In the genomic region with DNA sequence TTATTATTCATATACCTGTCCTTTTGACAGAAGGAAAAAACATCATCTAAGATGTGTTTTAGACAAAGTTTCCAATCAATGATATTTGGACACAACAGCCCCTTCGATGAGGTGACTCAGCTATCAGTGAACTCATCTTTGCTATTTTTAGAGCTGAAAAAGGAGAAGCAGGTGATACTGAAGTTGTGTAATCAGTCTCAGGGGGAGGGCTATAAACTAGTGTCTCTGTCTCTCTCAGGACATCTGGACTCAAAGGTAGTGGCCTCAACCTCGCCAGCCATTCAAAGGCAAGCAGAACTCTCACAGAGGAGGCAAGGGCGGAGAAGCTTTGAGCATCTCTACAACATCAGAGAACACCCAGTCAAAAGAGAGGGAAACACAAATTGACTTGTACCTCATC, we compare ENCODE assay signal across 27 cellular contexts.
A peak's percentile ranks its signal among the peaks of the same experiment; 100 is the strongest.
DNase-seq lines count a peak whose midpoint lies in the region; ATAC-seq and TF ChIP-seq lines count a peak whose summit lies in the region.
"Had no signal": no experiment of that assay in that cellular context is flagged by ENCODE, and none has a peak within 500 bp of the region (broad histone marks: within the 10 kb centered on the region; RNA-seq: fewer than 3 reads in every experiment).

No MANE protein-coding gene starts in this region.

- ATAC-seq in GM18907 (IDR thresholded peaks at IDR 0.05; ENCODE audit: unreplicated experiment), result peak; percentile 46
- ATAC-seq in activated CD8-positive, alpha-beta T cell treated with anti-CD3 and anti-CD28 coated beads for 36 hours, result no peak
- ATAC-seq: CD8-positive, alpha-beta T cell; HCT116; K562; left cardiac atrium; naive thymus-derived CD8-positive, alpha-beta T cell; WTC11 had no signal

- H3K36me3 Mint-ChIP-seq in activated CD8-positive, alpha-beta T cell treated with anti-CD3 and anti-CD28 coated beads for 36 hours (ENCODE audit: low read depth), result no peaks in the 10 kb centered on the region
- H3K36me3 Mint-ChIP-seq: activated naive CD8-positive, alpha-beta T cell treated with anti-CD3 and anti-CD28 coated beads, Interleukin-2, amount 10 ng/mL, durations not matched to agents 7 days and 5 days; CD8-positive, alpha-beta T cell; immature natural killer cell; naive thymus-derived CD8-positive, alpha-beta T cell; WTC11 had no signal

- CTCF ChIA-PET in activated CD8-positive, alpha-beta T cell treated with anti-CD3 and anti-CD28 coated beads for 36 hours (lab: Charles Lee), result interaction anchor here (1.0 to 1.3 kb wide), 2 partner anchors 10 to 35 kb away, joined by 3 to 4 read pairs; no protein-coding TSS in a partner anchor

- POLR2A ChIA-PET in activated CD8-positive, alpha-beta T cell treated with anti-CD3 and anti-CD28 coated beads for 36 hours (lab: Charles Lee), result no interaction called here

- DNase-seq in COLO668 (lab: John Stamatoyannopoulos, UW; ENCODE audit: unreplicated experiment) (peak; percentile 62), NCI-H146 (lab: John Stamatoyannopoulos, UW) (peak; percentile 93), SHP77 treated with DMSO at 0.1 percent for 48 hours (lab: John Stamatoyannopoulos, UW) (peak; percentile 83), middle frontal gyrus (ENCODE audit: extremely low spot score, low spot score) (no peak), GM10266 (ENCODE audit: extremely low spot score) (no peak)
- DNase-seq in activated CD8-positive, alpha-beta T cell treated with anti-CD3 and anti-CD28 coated beads for 36 hours, result no peak
- DNase-seq: ACHN; activated CD4-positive, alpha-beta T cell treated with anti-CD3 and anti-CD28 coated beads, Interleukin-2, amount 10 ng/mL, durations not matched to agents 24 days and 14 days; activated effector memory CD4-positive, alpha-beta T cell treated with anti-CD3 and anti-CD28 coated beads, Interleukin-2, amount 50 U/mL, for 16 hours; activated naive CD8-positive, alpha-beta T cell treated with anti-CD3 and anti-CD28 coated beads, Interleukin-2, amount 10 ng/mL, durations not matched to agents 7 days and 5 days; activated T-cell treated with anti-CD3 and anti-CD28 coated beads, Interleukin-2, amount 50 U/mL, for 1 hour; CD8-positive, alpha-beta T cell; effector memory CD4-positive, alpha-beta T cell; immature natural killer cell; left cardiac atrium; naive thymus-derived CD8-positive, alpha-beta T cell; NCI-H1105 treated with DMSO at 0.1 percent for 48 hours; NCI-H2107; NCI-H524 treated with DMSO at 0.1 percent for 48 hours; occipital lobe; stimulated activated CD4-positive, alpha-beta T cell treated with anti-CD3 and anti-CD28 coated beads, Interleukin-15, amount 100 ng/mL, for 24 hours; stimulated activated CD4-positive, alpha-beta T cell treated with anti-CD3 and anti-CD28 coated beads, Interleukin-4, amount 100 ng/mL, for 4 hours had no signal

- H3K27me3 Mint-ChIP-seq in activated CD8-positive, alpha-beta T cell treated with anti-CD3 and anti-CD28 coated beads for 36 hours, result no peaks in the 10 kb centered on the region

- no peak overlapping the region for H3K4me3 Mint-ChIP-seq in activated CD8-positive, alpha-beta T cell treated with anti-CD3 and anti-CD28 coated beads for 36 hours
- H3K4me3 Mint-ChIP-seq: activated CD4-positive, alpha-beta T cell treated with anti-CD3 and anti-CD28 coated beads, Interleukin-2, amount 10 ng/mL, durations not matched to agents 24 days and 14 days; activated naive CD8-positive, alpha-beta T cell treated with anti-CD3 and anti-CD28 coated beads, Interleukin-2, amount 10 ng/mL, durations not matched to agents 7 days and 5 days; B cell; CD8-positive, alpha-beta T cell; immature natural killer cell; naive thymus-derived CD8-positive, alpha-beta T cell; WTC11 had no signal

- no peaks in the 10 kb centered on the region for H3K4me1 Mint-ChIP-seq in activated CD8-positive, alpha-beta T cell treated with anti-CD3 and anti-CD28 coated beads for 36 hours (ENCODE audit: low read depth)
- H3K4me1 Mint-ChIP-seq: activated CD4-positive, alpha-beta T cell treated with anti-CD3 and anti-CD28 coated beads, Interleukin-2, amount 10 ng/mL, durations not matched to agents 24 days and 14 days; activated naive CD8-positive, alpha-beta T cell treated with anti-CD3 and anti-CD28 coated beads, Interleukin-2, amount 10 ng/mL, durations not matched to agents 7 days and 5 days; B cell; immature natural killer cell; naive thymus-derived CD8-positive, alpha-beta T cell; WTC11 had no signal

- no peaks in the 10 kb centered on the region for H3K9me3 Mint-ChIP-seq in activated CD8-positive, alpha-beta T cell treated with anti-CD3 and anti-CD28 coated beads for 36 hours
- H3K9me3 Mint-ChIP-seq: activated CD4-positive, alpha-beta T cell treated with anti-CD3 and anti-CD28 coated beads, Interleukin-2, amount 10 ng/mL, durations not matched to agents 24 days and 14 days; activated naive CD8-positive, alpha-beta T cell treated with anti-CD3 and anti-CD28 coated beads, Interleukin-2, amount 10 ng/mL, durations not matched to agents 7 days and 5 days; CD8-positive, alpha-beta T cell; WTC11 had no signal

- TF ChIP-seq CTCF in GM10266 (IDR thresholded peaks at IDR 0.05; ENCODE audit: control insufficient read depth, insufficient read depth, low read depth, missing control alignments), result no peak
- TF ChIP-seq CTCF in activated CD8-positive, alpha-beta T cell treated with anti-CD3 and anti-CD28 coated beads for 36 hours (IDR thresholded peaks at IDR 0.05), result no peak

- intact Hi-C loops in activated CD8-positive, alpha-beta T cell treated with anti-CD3 and anti-CD28 coated beads for 36 hours (cut with micrococcal nuclease), result no loop called here

- no peak overlapping the region for H3K27ac Mint-ChIP-seq in activated CD8-positive, alpha-beta T cell treated with anti-CD3 and anti-CD28 coated beads for 36 hours
- H3K27ac Mint-ChIP-seq: activated CD4-positive, alpha-beta T cell treated with anti-CD3 and anti-CD28 coated beads, Interleukin-2, amount 10 ng/mL, durations not matched to agents 24 days and 14 days; activated naive CD8-positive, alpha-beta T cell treated with anti-CD3 and anti-CD28 coated beads, Interleukin-2, amount 10 ng/mL, durations not matched to agents 7 days and 5 days; B cell; CD8-positive, alpha-beta T cell; immature natural killer cell; naive thymus-derived CD8-positive, alpha-beta T cell; WTC11 had no signal

Comparison
In these comparisons a context has a peak if more than half of its experiments do, and no peak if none do; other contexts are left out.
1. DNase-seq: peak in COLO668 (single experiment), NCI-H146 (single experiment) and SHP77 treated with DMSO at 0.1 percent for 48 hours (single experiment); none in middle frontal gyrus (single experiment), GM10266 (single experiment) and activated CD8-positive, alpha-beta T cell treated with anti-CD3 and anti-CD28 coated beads for 36 hours (single experiment).